ENCODE assay signal across 18 cellular contexts in genomic region chr15:93019971-93020370, GRCh38.
DNase-seq lines count a peak whose midpoint lies in the region; ATAC-seq lines count a peak whose summit lies in the region.
"Had no signal": no experiment of that assay in that cellular context is flagged by ENCODE, and none has a peak within 500 bp of the region (broad histone marks: within the 10 kb centered on the region; RNA-seq: fewer than 3 reads in every experiment).

No MANE protein-coding gene starts in this region.

- DNase-seq in activated T-cell treated with anti-CD3 and anti-CD28 coated beads, Interleukin-2, amount 50 U/mL, for 24 hours: no peak
- no peak for DNase-seq in activated T-cell treated with anti-CD3 and anti-CD28 coated beads, Interleukin-2, amount 50 U/mL, for 1 hour
- DNase-seq in CD8-positive, alpha-beta memory T cell: no peak
- DNase-seq in activated T-helper 2 cell treated with anti-CD3 and anti-CD28 coated beads, Interferon-gamma antibody, Interleukin-2, Interleukin-4, amounts not matched to agents 10 μg/mL and 5 μg/mL and 100 μg/mL, durations not matched to agents 14 hours and 24 hours and 36 hours (ENCODE audit: low spot score): no peak
- no peak for DNase-seq in naive thymus-derived CD4-positive, alpha-beta T cell
- DNase-seq in effector CD8-positive, alpha-beta T cell (lab: John Stamatoyannopoulos, UW): no peak
- DNase-seq: ACHN; activated CD4-positive, alpha-beta T cell treated with anti-CD3 and anti-CD28 coated beads for 1 hour; body of pancreas; left cardiac atrium; MV-4-11; NCI-H524; occipital lobe had no signal

- peaks cover 16% of the 10 kb centered on the region for H3K4me1 ChIP-seq in CD8-positive, alpha-beta memory T cell (ENCODE audit: insufficient read depth, low read length)
- peaks cover 0 to 5% of the 10 kb centered on the region in 2 donors for H3K4me1 ChIP-seq in naive thymus-derived CD4-positive, alpha-beta T cell (ENCODE audit: control insufficient read depth in 2 of 2, insufficient read depth in 2 of 2, low read length in 2 of 2)
- H3K4me1 ChIP-seq: body of pancreas, HAP-1, Peyer's patch had no signal

- no peaks in the 10 kb centered on the region for H3K27me3 Mint-ChIP-seq in activated T-cell treated with anti-CD3 and anti-CD28 coated beads, Interleukin-2, amount 50 U/mL, for 24 hours
- no peaks in the 10 kb centered on the region for H3K27me3 Mint-ChIP-seq in CD8-positive, alpha-beta memory T cell
- H3K27me3 Mint-ChIP-seq in activated T-helper 2 cell treated with anti-CD3 and anti-CD28 coated beads, Interferon-gamma antibody, Interleukin-2, Interleukin-4, amounts not matched to agents 10 μg/mL and 5 μg/mL and 100 μg/mL, durations not matched to agents 14 hours and 24 hours and 36 hours (ENCODE audit: low read depth): no peaks in the 10 kb centered on the region
- no peaks in the 10 kb centered on the region for H3K27me3 Mint-ChIP-seq in naive thymus-derived CD4-positive, alpha-beta T cell
- H3K27me3 Mint-ChIP-seq: memory B cell had no signal

- H3K27me3 ChIP-seq in CD8-positive, alpha-beta memory T cell (ENCODE audit: insufficient read depth, low read length, poor library complexity, severe bottlenecking): no peaks in the 10 kb centered on the region
- H3K27me3 ChIP-seq in naive thymus-derived CD4-positive, alpha-beta T cell (ENCODE audit: control insufficient read depth in 2 of 2, insufficient read depth in 2 of 2, low read length in 2 of 2): no peaks in the 10 kb centered on the region
- H3K27me3 ChIP-seq: BLaER1, body of pancreas, Peyer's patch had no signal

- no peak overlapping the region for H3K4me3 ChIP-seq in CD8-positive, alpha-beta memory T cell (ENCODE audit: low read length)
- H3K4me3 ChIP-seq in naive thymus-derived CD4-positive, alpha-beta T cell (ENCODE audit: low read length): no peak overlapping the region
- H3K4me3 ChIP-seq: BLaER1, body of pancreas, HAP-1, Peyer's patch had no signal

- no peak for ATAC-seq in naive thymus-derived CD4-positive, alpha-beta T cell
- no peak for ATAC-seq in HG03354 (IDR thresholded peaks at IDR 0.05; ENCODE audit: poor library complexity, severe bottlenecking, unreplicated experiment)
- ATAC-seq: body of pancreas, left cardiac atrium had no signal

- CTCF ChIA-PET in CD8-positive, alpha-beta memory T cell (lab: Charles Lee): interaction anchor here (0.9 kb wide), 1 partner anchor 11 kb away, joined by 3 read pairs; no protein-coding TSS in a partner anchor
- CTCF ChIA-PET in naive thymus-derived CD4-positive, alpha-beta T cell (lab: Charles Lee): no interaction called here

- peaks cover 87% of the 10 kb centered on the region for H3K36me3 ChIP-seq in CD8-positive, alpha-beta memory T cell (ENCODE audit: insufficient read depth, low read length)
- H3K36me3 ChIP-seq in naive thymus-derived CD4-positive, alpha-beta T cell (ENCODE audit: control insufficient read depth in 2 of 3, insufficient read depth in 3 of 3, low read length in 3 of 3): peaks cover 53 to 99% (median 63%) of the 10 kb centered on the region in 3 experiments

- H3K36me3 Mint-ChIP-seq in activated T-cell treated with anti-CD3 and anti-CD28 coated beads, Interleukin-2, amount 50 U/mL, for 24 hours (ENCODE audit: low read depth): peaks cover 99% of the 10 kb centered on the region
- H3K36me3 Mint-ChIP-seq in CD8-positive, alpha-beta memory T cell: peaks cover 27 to 97% (median 67%) of the 10 kb centered on the region in 3 donors
- peaks cover 92% of the 10 kb centered on the region for H3K36me3 Mint-ChIP-seq in activated T-helper 2 cell treated with anti-CD3 and anti-CD28 coated beads, Interferon-gamma antibody, Interleukin-2, Interleukin-4, amounts not matched to agents 10 μg/mL and 5 μg/mL and 100 μg/mL, durations not matched to agents 14 hours and 24 hours and 36 hours (ENCODE audit: low read depth)
- peaks cover 54 to 85% (median 74%) of the 10 kb centered on the region in 5 donors for H3K36me3 Mint-ChIP-seq in naive thymus-derived CD4-positive, alpha-beta T cell

- H3K9me3 Mint-ChIP-seq in activated T-cell treated with anti-CD3 and anti-CD28 coated beads, Interleukin-2, amount 50 U/mL, for 24 hours: no peaks in the 10 kb centered on the region
- no peaks in the 10 kb centered on the region for H3K9me3 Mint-ChIP-seq in CD8-positive, alpha-beta memory T cell
- no peaks in the 10 kb centered on the region for H3K9me3 Mint-ChIP-seq in activated T-helper 2 cell treated with anti-CD3 and anti-CD28 coated beads, Interferon-gamma antibody, Interleukin-2, Interleukin-4, amounts not matched to agents 10 μg/mL and 5 μg/mL and 100 μg/mL, durations not matched to agents 14 hours and 24 hours and 36 hours
- peaks cover 0 to 4% (median 0%) of the 10 kb centered on the region in 11 donors for H3K9me3 Mint-ChIP-seq in naive thymus-derived CD4-positive, alpha-beta T cell
- H3K9me3 Mint-ChIP-seq: memory B cell had no signal

- H3K27ac ChIP-seq in CD8-positive, alpha-beta memory T cell (ENCODE audit: low read depth, low read length): no peak overlapping the region
- H3K27ac ChIP-seq in naive thymus-derived CD4-positive, alpha-beta T cell (ENCODE audit: low read depth, low read length): no peak overlapping the region
- H3K27ac ChIP-seq: BLaER1, body of pancreas, Peyer's patch had no signal

- intact Hi-C loops in activated T-helper 2 cell treated with anti-CD3 and anti-CD28 coated beads, Interferon-gamma antibody, Interleukin-2, Interleukin-4, amounts not matched to agents 10 μg/mL and 5 μg/mL and 100 μg/mL, durations not matched to agents 14 hours and 24 hours and 36 hours (cut with micrococcal nuclease): loop anchor here (10.0 kb wide), 1 partner anchor 95 kb away; no protein-coding TSS in a partner anchor
- intact Hi-C loops in naive thymus-derived CD4-positive, alpha-beta T cell (cut with micrococcal nuclease): loop anchor here (5.0 kb wide), 3 partner anchors 38 to 223 kb away; no protein-coding TSS in a partner anchor

- no peaks in the 10 kb centered on the region for H3K9me3 ChIP-seq in CD8-positive, alpha-beta memory T cell (ENCODE audit: low read length)
- no peaks in the 10 kb centered on the region for H3K9me3 ChIP-seq in naive thymus-derived CD4-positive, alpha-beta T cell (ENCODE audit: control insufficient read depth in 2 of 3, low read length in 3 of 3)
- H3K9me3 ChIP-seq: BLaER1, body of pancreas, HAP-1, Peyer's patch had no signal

- POLR2A ChIA-PET in CD8-positive, alpha-beta memory T cell (lab: Charles Lee): interaction anchor here (0.6 kb wide), 1 partner anchor 222 kb away, joined by 4 read pairs; no protein-coding TSS in a partner anchor
- POLR2A ChIA-PET in naive thymus-derived CD4-positive, alpha-beta T cell (lab: Charles Lee): interaction anchor here (0.5 to 1.0 kb wide), 2 partner anchors 94 to 223 kb away, joined by 3 read pairs; no protein-coding TSS in a partner anchor

- H3K4me3 Mint-ChIP-seq in activated T-cell treated with anti-CD3 and anti-CD28 coated beads, Interleukin-2, amount 50 U/mL, for 24 hours: no peak overlapping the region
- no peak overlapping the region for H3K4me3 Mint-ChIP-seq in CD8-positive, alpha-beta memory T cell
- H3K4me3 Mint-ChIP-seq in activated T-helper 2 cell treated with anti-CD3 and anti-CD28 coated beads, Interferon-gamma antibody, Interleukin-2, Interleukin-4, amounts not matched to agents 10 μg/mL and 5 μg/mL and 100 μg/mL, durations not matched to agents 14 hours and 24 hours and 36 hours (ENCODE audit: low read depth): no peak overlapping the region
- H3K4me3 Mint-ChIP-seq in naive thymus-derived CD4-positive, alpha-beta T cell: peak overlapping the region in 3 of 10 donors; percentile 22 to 41 (median 27)
- H3K4me3 Mint-ChIP-seq: memory B cell had no signal

- H3K27ac Mint-ChIP-seq in activated T-cell treated with anti-CD3 and anti-CD28 coated beads, Interleukin-2, amount 50 U/mL, for 24 hours: peak overlapping the region; percentile 76
- peak overlapping the region in 7 of 8 donors; percentile 11 to 68 (median 29) for H3K27ac Mint-ChIP-seq in CD8-positive, alpha-beta memory T cell
- H3K27ac Mint-ChIP-seq in activated T-helper 2 cell treated with anti-CD3 and anti-CD28 coated beads, Interferon-gamma antibody, Interleukin-2, Interleukin-4, amounts not matched to agents 10 μg/mL and 5 μg/mL and 100 μg/mL, durations not matched to agents 14 hours and 24 hours and 36 hours: peak overlapping the region; percentile 51
- H3K27ac Mint-ChIP-seq in naive thymus-derived CD4-positive, alpha-beta T cell: peak overlapping the region in 8 of 9 donors; percentile 20 to 93 (median 69)
- H3K27ac Mint-ChIP-seq: memory B cell had no signal

- H3K4me1 Mint-ChIP-seq in activated T-cell treated with anti-CD3 and anti-CD28 coated beads, Interleukin-2, amount 50 U/mL, for 24 hours (ENCODE audit: low read depth): peaks cover 80% of the 10 kb centered on the region
- H3K4me1 Mint-ChIP-seq in CD8-positive, alpha-beta memory T cell: peaks cover 58 to 81% (median 74%) of the 10 kb centered on the region in 3 donors
- H3K4me1 Mint-ChIP-seq in activated T-helper 2 cell treated with anti-CD3 and anti-CD28 coated beads, Interferon-gamma antibody, Interleukin-2, Interleukin-4, amounts not matched to agents 10 μg/mL and 5 μg/mL and 100 μg/mL, durations not matched to agents 14 hours and 24 hours and 36 hours (ENCODE audit: low read depth): peaks cover 73% of the 10 kb centered on the region
- H3K4me1 Mint-ChIP-seq in naive thymus-derived CD4-positive, alpha-beta T cell: peaks cover 21 to 84% (median 76%) of the 10 kb centered on the region in 7 donors
